ENCODE assay signal across 8 cellular contexts in genomic region chr9:121500165-121500478, GRCh38. TPM values are rescaled to one million over a fixed set of nuclear protein-coding genes. Genes with fewer than 3 reads are reported as not detected.
DNase-seq lines count a peak whose midpoint lies in the region; ATAC-seq, FAIRE-seq and TF ChIP-seq lines count a peak whose summit lies in the region.

No MANE protein-coding gene starts in this region.

- H3K4me2 ChIP-seq in astrocyte (ENCODE audit: low read length): peak overlapping the region; percentile 97
- peak overlapping the region; percentile 66 for H3K4me2 ChIP-seq in HepG2 (ENCODE audit: low read depth, low read length)

- POLR2A ChIA-PET in HepG2 (lab: Yijun Ruan, JAX): no interaction called here

- no peaks in the 10 kb centered on the region for H3K36me3 Mint-ChIP-seq in astrocyte (ENCODE audit: low read depth, unreplicated experiment)

- peak overlapping the region; percentile 85 for H3K4me3 Mint-ChIP-seq in astrocyte (ENCODE audit: unreplicated experiment)

- H3K79me2 ChIP-seq in astrocyte (ENCODE audit: insufficient read depth, low read length): no peaks in the 10 kb centered on the region
- no peaks in the 10 kb centered on the region for H3K79me2 ChIP-seq in HepG2 (ENCODE audit: insufficient read depth, low read length)

- H2AFZ ChIP-seq in astrocyte (ENCODE audit: low read depth, low read length) (peak overlapping the region; percentile 77), HepG2 (ENCODE audit: low read length) (no peak overlapping the region)

- H3K27me3 ChIP-seq in astrocyte (ENCODE audit: insufficient read depth, low read length) (peaks cover 41% of the 10 kb centered on the region), HepG2 (ENCODE audit: control insufficient read depth in 1 of 2, insufficient read depth in 2 of 2, low read length in 2 of 2) (peaks cover 7 to 53% of the 10 kb centered on the region in 2 experiments), stomach (peaks cover 0 to 28% (median 15%) of the 10 kb centered on the region in 3 donors)

- no peak overlapping the region for H3K27ac Mint-ChIP-seq in astrocyte (ENCODE audit: unreplicated experiment)

- H3K4me3 ChIP-seq in astrocyte (ENCODE audit: insufficient read depth, low read depth, low read length): peak overlapping the region; percentile 57
- H3K4me3 ChIP-seq in HepG2 (replicated peaks in 1 of 3; ENCODE audit: insufficient read depth in 1 of 3, low read depth in 2 of 3, low read length in 3 of 3): peak overlapping the region in 1 of 3 experiments; percentile 46; a peak in 1 of 6 replicates
- H3K4me3 ChIP-seq in stomach: peak overlapping the region; percentile 47 to 63 (median 57)

- ATAC-seq in HepG2 (no peak), HG03039 (IDR thresholded peaks at IDR 0.05; ENCODE audit: unreplicated experiment) (no peak)

- DNase-seq in HuH-7 (ENCODE audit: low spot score): peak; percentile 40
- DNase-seq in astrocyte (ENCODE audit: low read depth): no peak
- no peak for DNase-seq in HepG2 (ENCODE audit: low spot score)
- no peak for DNase-seq in stomach
- DNase-seq in activated CD4-positive, CD25-positive, alpha-beta regulatory T cell (lab: John Stamatoyannopoulos, UW): no peak
- DNase-seq in cortex of kidney (lab: John Stamatoyannopoulos, UW): no peak
- no peak for DNase-seq in activated naive CD4-positive, alpha-beta T cell treated with Interleukin-2 at 50 U/mL for 16 hours

- TF ChIP-seq CTCF in astrocyte (IDR thresholded peaks at IDR 0.05; ENCODE audit: insufficient read depth, low read depth, low read length): no peak
- no peak for TF ChIP-seq CTCF in HepG2 (CRISPR knock-in tag; IDR thresholded peaks at IDR 0.05)
- TF ChIP-seq CTCF in stomach (IDR thresholded peaks at IDR 0.05): no peak

- H3K36me3 ChIP-seq in astrocyte (ENCODE audit: insufficient read depth, low read length) (no peaks in the 10 kb centered on the region), HepG2 (replicated peaks in 1 of 2; ENCODE audit: control insufficient read depth in 1 of 2, insufficient read depth in 2 of 2, low read length in 2 of 2) (no peaks in the 10 kb centered on the region), stomach (no peaks in the 10 kb centered on the region)

- peaks cover 66% of the 10 kb centered on the region for H3K27me3 Mint-ChIP-seq in astrocyte (ENCODE audit: low read depth, unreplicated experiment)

- TF ChIP-seq RAD21 in HepG2 (CRISPR knock-in tag; IDR thresholded peaks at IDR 0.05): no peak

- in situ Hi-C loops in HepG2 (cut with HindIII; ENCODE audit: extremely low pct_ligation_motif_present, low pct_unique_long_range_greater_than_20kb): no loop called here

- TF ChIP-seq EP300 in HepG2 (IDR thresholded peaks at IDR 0.05; ENCODE audit: low read depth in 2 of 2, low read length in 2 of 2) (no peak), HepG2 (CRISPR knock-in tag; IDR thresholded peaks at IDR 0.05; ENCODE audit: borderline replicate concordance) (no peak), stomach (IDR thresholded peaks at IDR 0.05) (no peak)

- H3K9me3 Mint-ChIP-seq in astrocyte (ENCODE audit: unreplicated experiment): peaks cover 11% of the 10 kb centered on the region

- H3K4me1 Mint-ChIP-seq in astrocyte (ENCODE audit: low read depth, unreplicated experiment): peaks cover 9% of the 10 kb centered on the region

- peak overlapping the region; percentile 27 for H3K9ac ChIP-seq in astrocyte (ENCODE audit: low read length)
- H3K9ac ChIP-seq in HepG2 (ENCODE audit: insufficient read depth, low read depth, low read length): no peak overlapping the region

- BruUV-seq in HepG2 (replicated peaks; lab: Mats Ljungman, UMichigan): no TSS peak

- CTCF ChIA-PET in HepG2 (lab: Yijun Ruan, JAX; ENCODE audit: low intra/inter-chr PET ratio, low total read pairs): no interaction called here

- H4K20me1 ChIP-seq in astrocyte (ENCODE audit: insufficient read depth, low read length) (peaks cover 5% of the 10 kb centered on the region), HepG2 (ENCODE audit: insufficient read depth, low read length) (peaks cover 5% of the 10 kb centered on the region; the same call in 1 of the 2 replicates)

- 42% methylated on average over 14 of the region's 15 CpGs for WGBS in HepG2 (ENCODE audit: low lambda C conversion rate)
- WGBS in stomach, 5 donors: 11 to 24% (median 15%) methylated on average over 4 to 15 of the region's 15 CpGs

- intact Hi-C loops in HepG2 (cut with micrococcal nuclease; ENCODE audit: unreplicated experiment) (no loop called here), stomach (cut with DNase I; ENCODE audit: low total_unique reads) (no loop called here)

- peaks cover 17% of the 10 kb centered on the region for H3K4me1 ChIP-seq in astrocyte (ENCODE audit: insufficient read depth, low read length)
- peaks cover 21% of the 10 kb centered on the region for H3K4me1 ChIP-seq in HepG2 (ENCODE audit: insufficient read depth, low read length)
- H3K4me1 ChIP-seq in stomach: peaks cover 25 to 29% (median 27%) of the 10 kb centered on the region in 4 donors

- H3K27ac ChIP-seq in astrocyte (ENCODE audit: low read depth, low read length) (no peak overlapping the region), HepG2 (ENCODE audit: extremely low read length, insufficient read depth, low read length) (no peak overlapping the region), stomach (peak overlapping the region; percentile 52 to 80 (median 72))

- TF ChIP-seq POLR2A in HepG2 (IDR thresholded peaks at IDR 0.05; ENCODE audit: insufficient read depth in 1 of 2, low read depth in 2 of 2, low read length in 2 of 2) (no peak), stomach (IDR thresholded peaks at IDR 0.05) (no peak)

- H3K9me3 ChIP-seq in astrocyte (ENCODE audit: insufficient read depth, low read depth, low read length) (peaks cover 2% of the 10 kb centered on the region), HepG2 (ENCODE audit: low read length) (peaks cover 5% of the 10 kb centered on the region; the same call in 1 of the 2 replicates), stomach (peaks cover 0 to 5% (median 0%) of the 10 kb centered on the region in 4 donors)

- no peak for FAIRE-seq in astrocyte (lab: Jason Lieb, UNC)
- FAIRE-seq in HepG2 (lab: Jason Lieb, UNC): no peak

TF ChIP-seq in HepG2, 621 proteins besides CTCF, POLR2A, EP300 and RAD21 (continues in another document):
- no peak for TF ChIP-seq PLRG1 (conservative IDR thresholded peaks at IDR 0.05)
- TF ChIP-seq CAMTA2 (CRISPR knock-in tag; IDR thresholded peaks at IDR 0.05; ENCODE audit: borderline replicate concordance): no peak
- TF ChIP-seq ZNF367 (CRISPR knock-in tag; IDR thresholded peaks at IDR 0.05; ENCODE audit: borderline replicate concordance): no peak
- TF ChIP-seq ATF5 (CRISPR knock-in tag; IDR thresholded peaks at IDR 0.05; ENCODE audit: low read depth): no peak
- TF ChIP-seq SAFB2 (CRISPR knock-in tag; IDR thresholded peaks at IDR 0.05; ENCODE audit: borderline replicate concordance, low read depth): no peak
- no peak for TF ChIP-seq THRA (CRISPR knock-in tag; IDR thresholded peaks at IDR 0.05; ENCODE audit: borderline replicate concordance)

RNA-seq across cellular contexts. Expression of gene GGTA1, which starts 0.5 kb away (rescaled TPM):
- 0.18 TPM in 1 of 2 replicates, not detected in the other for total RNA-seq in astrocyte
- total RNA-seq in HepG2 (2016; rRNA removed; fragmentation: Illumina TruSeq; extraction: Trizol): not detected in 2 replicates
- total RNA-seq in HepG2 (2016; cell fraction: cytosol; rRNA removed; fragmentation: Illumina TruSeq; extraction: Trizol; ENCODE audit: low read depth): not detected in 2 replicates
- not detected in 2 replicates for total RNA-seq in HepG2 (2016; cell fraction: insoluble cytoplasmic fraction; rRNA removed; fragmentation: Illumina TruSeq; extraction: Trizol)
- total RNA-seq in HepG2 (2016; cell fraction: membrane; rRNA removed; fragmentation: Illumina TruSeq; extraction: Trizol): not detected in 2 replicates
- total RNA-seq in HepG2 (2016; cell fraction: nucleus; rRNA removed; fragmentation: Illumina TruSeq; extraction: Trizol): not detected in 2 replicates
- not detected in 2 replicates for polyA plus RNA-seq in HepG2 (2011; rRNA removed)
- polyA plus RNA-seq in HepG2 (2011; cell fraction: cytosol; rRNA removed): not detected in 2 replicates
- polyA plus RNA-seq in HepG2 (2011; cell fraction: nucleus; rRNA removed): not detected in 2 replicates
- not detected in 2 replicates for polyA plus RNA-seq in HepG2 (2012)
- polyA plus RNA-seq in HepG2 (2016; cell fraction: cytosol; fragmentation: Illumina TruSeq; extraction: Trizol; ENCODE audit: low read depth): not detected in 2 replicates
- polyA plus RNA-seq in HepG2 (2016; cell fraction: insoluble cytoplasmic fraction; fragmentation: Illumina TruSeq; extraction: Trizol; ENCODE audit: low read depth): not detected in 2 replicates
- polyA plus RNA-seq in HepG2 (2016; cell fraction: membrane; fragmentation: Illumina TruSeq; extraction: Trizol; ENCODE audit: low read depth): not detected in 2 replicates
- not detected in 2 replicates for polyA plus RNA-seq in HepG2 (2016; cell fraction: nucleus; fragmentation: Illumina TruSeq; extraction: Trizol; ENCODE audit: insufficient read depth, low read depth)
- polyA minus RNA-seq in HepG2 (2011; rRNA and poly(A)+ RNA removed; ENCODE audit: low replicate concordance): not detected in 2 replicates
- not detected in 2 replicates for polyA minus RNA-seq in HepG2 (2011; cell fraction: cytosol; rRNA and poly(A)+ RNA removed)
- not detected in 2 replicates for polyA minus RNA-seq in HepG2 (2011; cell fraction: nucleus; rRNA and poly(A)+ RNA removed)
- total RNA-seq in stomach: 10 to 100 TPM in 1 of 5 donors, 1 to 10 TPM in 3, not detected in 1; 7.0 to 19.6 (median 7.1) TPM
- polyA plus RNA-seq in stomach: 10 to 100 TPM in 1 of 3 donors, 1 to 10 TPM in 2; 6.2 to 14.2 (median 8.1) TPM

Comparison
In these comparisons a context has a peak if more than half of its experiments do, and no peak if none do; other contexts are left out.
1. H3K27ac ChIP-seq: peak in stomach (5 of 5); none in astrocyte (single experiment) and HepG2 (single experiment).